Comparison of ENCODE assay signal across 9 cellular contexts in genomic region chr4:153346031-153346430, GRCh38. TPM values are rescaled to one million over a fixed set of nuclear protein-coding genes. Genes with fewer than 3 reads are reported as not detected.
DNase-seq lines count a peak whose midpoint lies in the region; ATAC-seq and TF ChIP-seq lines count a peak whose summit lies in the region.
"Had no signal": no experiment of that assay in that cellular context is flagged by ENCODE, and none has a peak within 500 bp of the region (broad histone marks: within the 10 kb centered on the region; RNA-seq: fewer than 3 reads in every experiment).

No MANE protein-coding gene starts in this region.

- CTCF ChIA-PET in A673 (lab: Charles Lee) (interaction anchor here (3.0 kb wide), 1 partner anchor 228 kb away, joined by 25 read pairs; no protein-coding TSS in a partner anchor), activated B cell treated with CpG ODN at 0.5 μM for 24 hours (lab: Charles Lee) (interaction anchor here (0.5 to 2.3 kb wide), 12 partner anchors 30 to 404 kb away, joined by 3 to 21 read pairs (median 4); partner anchors contain the start of gene TMEM131L)

- TF ChIP-seq CTCF in A673 (conservative IDR thresholded peaks at IDR 0.05; ENCODE audit: low read depth, low read length) (no peak), GM12875 (IDR thresholded peaks at IDR 0.05; ENCODE audit: borderline replicate concordance, insufficient read depth, low read depth, low read length) (no peak), activated B cell treated with CpG ODN at 0.5 μM for 24 hours (IDR thresholded peaks at IDR 0.05) (no peak), body of pancreas (IDR thresholded peaks at IDR 0.05) (no peak)

- peaks cover 46% of the 10 kb centered on the region for H3K4me1 ChIP-seq in A673 (ENCODE audit: insufficient read depth, low read length, poor library complexity, severe bottlenecking)
- H3K4me1 ChIP-seq in iPS-20b (ENCODE audit: insufficient read depth, low read length), result peaks cover 11% of the 10 kb centered on the region; the same call in 1 of the 2 replicates
- H3K4me1 ChIP-seq in body of pancreas, result peaks cover 22% of the 10 kb centered on the region

- H3K27ac ChIP-seq in A673 (ENCODE audit: low read depth, low read length, poor library complexity, severe bottlenecking), result peak overlapping the region; percentile 96
- H3K27ac ChIP-seq in iPS-20b (ENCODE audit: low read length), result no peak overlapping the region
- H3K27ac ChIP-seq in body of pancreas, result no peak overlapping the region

- intact Hi-C loops in A673 (cut with micrococcal nuclease; ENCODE audit: unreplicated experiment) (loop anchor here (5.0 kb wide), 2 partner anchors 71 to 406 kb away; no protein-coding TSS in a partner anchor), activated B cell treated with CpG ODN at 0.5 μM for 24 hours (cut with micrococcal nuclease) (loop anchor here (10.0 kb wide), 2 partner anchors 1159 to 1269 kb away; partner anchors contain the start of gene FGG), body of pancreas (cut with DNase I) (loop anchor here (10.0 kb wide), 1 partner anchor 229 kb away; no protein-coding TSS in a partner anchor)

- H3K9me3 Mint-ChIP-seq in activated B cell treated with CpG ODN at 0.5 μM for 24 hours, result no peaks in the 10 kb centered on the region

- peaks cover 3% of the 10 kb centered on the region for H3K36me3 Mint-ChIP-seq in activated B cell treated with CpG ODN at 0.5 μM for 24 hours (ENCODE audit: low read depth)

- DNase-seq in A673 (ENCODE audit: low spot score), result peak; percentile 10
- no peak for DNase-seq in activated B cell treated with CpG ODN at 0.5 μM for 24 hours
- DNase-seq in body of pancreas, result no peak
- DNase-seq in HUDEP-2 (lab: John Stamatoyannopoulos, UW; ENCODE audit: unreplicated experiment in 76 of 76), result no peak
- no peak for DNase-seq in ACHN
- DNase-seq: NCI-H2171 had no signal

- 12 to 23% methylated on average over 2 of the region's 2 CpGs for WGBS in body of pancreas, 2 donors

- ATAC-seq in activated B cell treated with CpG ODN at 0.5 μM for 24 hours (ENCODE audit: low read depth) (no peak), body of pancreas (no peak), GM19324 (IDR thresholded peaks at IDR 0.05; ENCODE audit: low FRiP score, unreplicated experiment) (no peak)

- no TSS peak for BruUV-seq in A673 (replicated peaks; lab: Mats Ljungman, UMichigan)

- in situ Hi-C loops in ACHN (cut with HindIII; ENCODE audit: low pct_ligation_motif_present, low pct_unique_long_range_greater_than_20kb, low sequenced_read_pairs), result no loop called here

- peak overlapping the region; percentile 94 for H3K4me3 Mint-ChIP-seq in activated B cell treated with CpG ODN at 0.5 μM for 24 hours

- POLR2A ChIA-PET in A673 (lab: Charles Lee; ENCODE audit: low non-redundant PET), result no interaction called here
- POLR2A ChIA-PET in activated B cell treated with CpG ODN at 0.5 μM for 24 hours (lab: Charles Lee), result interaction anchor here (0.9 to 1.8 kb wide), 3 partner anchors 120 to 236 kb away, joined by 3 to 8 read pairs (median 5); partner anchors contain the start of gene TMEM131L

- peak overlapping the region; percentile 80 for H3K4me3 ChIP-seq in A673 (ENCODE audit: low read depth, low read length, poor library complexity, severe bottlenecking)
- peak overlapping the region; percentile 98 for H3K4me3 ChIP-seq in GM12875 (ENCODE audit: low read depth, low read length)
- H3K4me3 ChIP-seq in iPS-20b (ENCODE audit: low read length), result peak overlapping the region; percentile 80
- H3K4me3 ChIP-seq in body of pancreas, result no peak overlapping the region

- H3K9me3 ChIP-seq in A673 (ENCODE audit: low read depth, low read length, poor library complexity, severe bottlenecking) (no peaks in the 10 kb centered on the region), iPS-20b (ENCODE audit: insufficient read depth, low read depth, low read length) (no peaks in the 10 kb centered on the region), body of pancreas (no peaks in the 10 kb centered on the region)

- H3K27me3 Mint-ChIP-seq in activated B cell treated with CpG ODN at 0.5 μM for 24 hours, result no peaks in the 10 kb centered on the region

- no peaks in the 10 kb centered on the region for H3K36me3 ChIP-seq in A673 (ENCODE audit: insufficient read depth, low read length, poor library complexity, severe bottlenecking)
- H3K36me3 ChIP-seq in iPS-20b (ENCODE audit: insufficient read depth, low read depth, low read length), result peaks cover 10% of the 10 kb centered on the region
- no peaks in the 10 kb centered on the region for H3K36me3 ChIP-seq in body of pancreas (replicated peaks in 1 of 2; ENCODE audit: insufficient read depth in 1 of 2, low read depth in 2 of 2)

- H3K4me1 Mint-ChIP-seq in activated B cell treated with CpG ODN at 0.5 μM for 24 hours, result peaks cover 43% of the 10 kb centered on the region

- peak overlapping the region; percentile 95; the same call in 1 of the 2 replicates for H3K9ac ChIP-seq in iPS-20b (ENCODE audit: low read depth, low read length)

- H3K27ac Mint-ChIP-seq in activated B cell treated with CpG ODN at 0.5 μM for 24 hours, result no peak overlapping the region

- TF ChIP-seq POLR2A in body of pancreas (IDR thresholded peaks at IDR 0.05), result no peak

- no peaks in the 10 kb centered on the region for H3K27me3 ChIP-seq in A673 (replicated peaks; ENCODE audit: insufficient read depth, low read depth, low read length, poor library complexity)
- H3K27me3 ChIP-seq in iPS-20b (ENCODE audit: insufficient read depth, low read length), result no peaks in the 10 kb centered on the region
- H3K27me3 ChIP-seq in body of pancreas, result peaks cover 0 to 3% of the 10 kb centered on the region in 2 donors

RNA-seq across cellular contexts. Expression of gene MND1, which starts 1.5 kb away (rescaled TPM):
- 43.7 and 46.8 TPM in 2 replicates for total RNA-seq in A673 (2021)
- total RNA-seq in activated B cell treated with CpG ODN at 0.5 μM for 24 hours, result 0.27 and 0.53 TPM in 2 replicates
- total RNA-seq in body of pancreas, result 1 to 10 TPM in 1 of 2 donors, not detected in 1; 1.0 TPM

Comparison
In these comparisons a context has a peak if more than half of its experiments do, and no peak if none do; other contexts are left out.
1. H3K4me3 ChIP-seq: peak in A673 (single experiment), GM12875 (single experiment) and iPS-20b (single experiment); none in body of pancreas (0 of 2).
2. RNA of gene MND1, which starts 1.5 kb away (total RNA-seq): 43.7 to 46.8 TPM in A673; 1.0 TPM in body of pancreas and 0.27 to 0.53 TPM in activated B cell treated with CpG ODN at 0.5 μM for 24 hours; every median in the first group is over 10 times any median in the second.